17 cellular contexts compared by ENCODE assay signal in the genomic region with DNA sequence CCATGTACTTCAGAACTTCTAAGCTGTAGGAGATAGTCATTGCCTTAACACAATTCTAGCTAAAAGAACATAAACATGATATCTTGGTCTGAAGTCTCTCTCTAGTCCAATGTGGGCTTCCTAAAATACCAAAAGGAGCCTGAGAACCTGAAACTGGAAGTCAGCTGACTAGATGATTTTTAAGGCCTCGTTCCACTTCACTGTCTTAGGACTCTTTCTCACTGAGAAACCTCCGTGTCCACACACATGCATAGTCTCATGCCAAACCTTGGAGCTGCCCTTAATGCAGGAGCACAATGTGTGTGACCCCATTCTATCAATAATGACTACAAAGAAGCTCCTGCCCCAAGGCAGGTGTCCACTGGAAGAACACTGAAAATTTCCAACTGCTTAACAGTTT.
DNase-seq lines count a peak whose midpoint lies in the region; ATAC-seq and TF ChIP-seq lines count a peak whose summit lies in the region.
"Had no signal": no experiment of that assay in that cellular context is flagged by ENCODE, and none has a peak within 500 bp of the region (broad histone marks: within the 10 kb centered on the region; RNA-seq: fewer than 3 reads in every experiment).

No MANE protein-coding gene starts in this region.

- in situ Hi-C loops in brain microvascular endothelial cell (cut with HindIII; ENCODE audit: low pct_ligation_motif_present, low sequenced_read_pairs), result no loop called here

- H3K4me3 ChIP-seq in GM12865 (ENCODE audit: low read depth, low read length), result no peak overlapping the region
- no peak overlapping the region for H3K4me3 ChIP-seq in brain microvascular endothelial cell (ENCODE audit: low read depth, low read length)
- H3K4me3 ChIP-seq: A549 had no signal

- H3K27me3 ChIP-seq in brain microvascular endothelial cell (replicated peaks), result no peaks in the 10 kb centered on the region
- H3K27me3 ChIP-seq: BE2C had no signal

- DNase-seq in GM12865 (ENCODE audit: low read depth), result peak; percentile 78
- no peak for DNase-seq in brain microvascular endothelial cell
- no peak for DNase-seq in stimulated activated naive CD4-positive, alpha-beta T cell treated with Interleukin-2 at 50 U/mL for 16 hours (lab: John Stamatoyannopoulos, UW)
- no peak for DNase-seq in NCI-H187 treated with DMSO at 0.1 percent for 48 hours (lab: John Stamatoyannopoulos, UW)
- DNase-seq: BE2C; CD4-positive, alpha-beta memory T cell; DMS79; EL; GOT3; H9 had no signal

- no peak overlapping the region for H3K27ac ChIP-seq in brain microvascular endothelial cell
- H3K27ac ChIP-seq: A549, C4-2B, KMS-11 had no signal

- TF ChIP-seq CTCF in GM12865 (IDR thresholded peaks at IDR 0.05; ENCODE audit: insufficient read depth, low read depth, low read length, missing control alignments) (no peak), brain microvascular endothelial cell (IDR thresholded peaks at IDR 0.05; ENCODE audit: low read depth, low read length, missing control alignments) (no peak)

- peaks cover 17% of the 10 kb centered on the region for H3K36me3 ChIP-seq in brain microvascular endothelial cell (replicated peaks)

- ATAC-seq in GM18502 (IDR thresholded peaks at IDR 0.05; ENCODE audit: poor library complexity, unreplicated experiment), result peak; percentile 46
- peak; percentile 79 for ATAC-seq in HG02610 (IDR thresholded peaks at IDR 0.05; ENCODE audit: unreplicated experiment)
- no peak for ATAC-seq in HG02759 (IDR thresholded peaks at IDR 0.05; ENCODE audit: unreplicated experiment)
- ATAC-seq: A549, HepG2 had no signal
